In the genomic region with DNA sequence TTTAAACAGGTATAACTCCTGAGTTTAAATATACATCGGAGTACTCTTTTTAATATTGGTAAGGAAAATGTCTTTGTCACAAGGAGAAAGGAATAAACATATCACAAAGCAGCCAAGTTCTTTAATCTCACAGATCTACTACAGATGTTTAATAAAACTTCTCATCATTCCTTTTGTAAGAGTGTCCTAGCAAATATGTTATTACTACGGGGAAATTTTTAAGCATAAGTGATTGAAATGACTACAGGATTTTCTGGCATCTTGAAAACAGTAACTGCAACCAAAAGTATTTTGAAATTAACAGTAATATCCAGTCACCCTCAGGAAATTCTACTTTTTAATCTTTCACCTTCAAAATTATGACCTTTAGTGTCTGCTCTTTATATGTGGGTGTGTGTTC, we compare ENCODE assay signal across 22 cellular contexts.
DNase-seq lines count a peak whose midpoint lies in the region; FAIRE-seq and TF ChIP-seq lines count a peak whose summit lies in the region.
"Had no signal": no experiment of that assay in that cellular context is flagged by ENCODE, and none has a peak within 500 bp of the region (broad histone marks: within the 10 kb centered on the region; RNA-seq: fewer than 3 reads in every experiment).

No MANE protein-coding gene starts in this region.

- no peaks in the 10 kb centered on the region for H3K9me2 ChIP-seq in GM23248 (ENCODE audit: insufficient read depth)

- peaks cover 7% of the 10 kb centered on the region for H3K9me3 Mint-ChIP-seq in chondrocyte (ENCODE audit: low read depth)
- H3K9me3 Mint-ChIP-seq: CD4-positive, alpha-beta T cell; CD8-positive, alpha-beta memory T cell had no signal

- H2AFZ ChIP-seq in GM23248: peak overlapping the region; percentile 20; the same call in 1 of the 2 replicates

- 10 to 27% methylated on average over 2 of the region's 2 CpGs for WGBS in GM23248 (ENCODE audit: low coverage in 1 of 2, low lambda C conversion rate in 2 of 2, missing lambda C conversion rate in 2 of 2), 2 experiments

- DNase-seq in EH (ENCODE audit: low read depth) (peak; percentile 35), GM23248 (peak; percentile 14), right atrium auricular region (ENCODE audit: low spot score) (no peak), Kasumi-1 (lab: John Stamatoyannopoulos, UW) (no peak), chondrocyte (ENCODE audit: low spot score) (no peak)
- no peak for DNase-seq in stimulated activated CD4-positive, alpha-beta T cell treated with anti-CD3 and anti-CD28 coated beads, Interleukin-15, amount 100 ng/mL, for 24 hours
- DNase-seq: AML-193; BE2C; Calu3; CD4-positive, alpha-beta T cell; CD8-positive, alpha-beta memory T cell; COR-L47; DMS53; DMS79 treated with DMSO at 0.1 percent for 48 hours; GOT3 had no signal

- H3K27ac Mint-ChIP-seq in chondrocyte (ENCODE audit: unreplicated experiment): no peak overlapping the region
- H3K27ac Mint-ChIP-seq: CD14-positive monocyte; CD4-positive, alpha-beta T cell; CD8-positive, alpha-beta memory T cell had no signal

- no peak overlapping the region for H3K9ac ChIP-seq in GM23248
- H3K9ac ChIP-seq: BLaER1 treated with 17β-estradiol and CSF1 and Interleukin-3, amounts not matched to agents 10 nM and 100 nM had no signal

- H3F3A ChIP-seq in GM23248 (ENCODE audit: insufficient read depth): no peaks in the 10 kb centered on the region

- no peaks in the 10 kb centered on the region for H3K36me3 Mint-ChIP-seq in chondrocyte (ENCODE audit: low read depth)
- H3K36me3 Mint-ChIP-seq: CD14-positive monocyte; CD8-positive, alpha-beta memory T cell had no signal

- in situ Hi-C loops in GM23248 (cut with MboI): no loop called here

- no peaks in the 10 kb centered on the region for H4K20me1 ChIP-seq in GM23248 (ENCODE audit: insufficient read depth)
- H4K20me1 ChIP-seq: BLaER1 treated with 17β-estradiol and CSF1 and Interleukin-3, amounts not matched to agents 10 nM and 100 nM had no signal

- TF ChIP-seq CTCF in right atrium auricular region (IDR thresholded peaks at IDR 0.05): no peak
- no peak for TF ChIP-seq CTCF in chondrocyte (IDR thresholded peaks at IDR 0.05)

- H3K9me3 ChIP-seq in GM23248 (ENCODE audit: low read depth) (no peaks in the 10 kb centered on the region), right atrium auricular region (no peaks in the 10 kb centered on the region)
- H3K9me3 ChIP-seq: BE2C, HAP-1 had no signal

- no peak overlapping the region for H3K4me3 Mint-ChIP-seq in chondrocyte (ENCODE audit: unreplicated experiment)
- H3K4me3 Mint-ChIP-seq: CD14-positive monocyte; CD4-positive, alpha-beta T cell; CD8-positive, alpha-beta memory T cell had no signal

- H3K27me3 ChIP-seq in GM23248 (replicated peaks; ENCODE audit: insufficient read depth) (no peaks in the 10 kb centered on the region), right atrium auricular region (no peaks in the 10 kb centered on the region)
- H3K27me3 ChIP-seq: BE2C; BLaER1 treated with 17β-estradiol and CSF1 and Interleukin-3, amounts not matched to agents 10 nM and 100 nM had no signal

- H3K79me2 ChIP-seq in GM23248 (ENCODE audit: insufficient read depth): no peaks in the 10 kb centered on the region

- H3K4me3 ChIP-seq in GM23248 (no peak overlapping the region), right atrium auricular region (no peak overlapping the region)
- H3K4me3 ChIP-seq: BLaER1 treated with 17β-estradiol and CSF1 and Interleukin-3, amounts not matched to agents 10 nM and 100 nM; HAP-1 had no signal

- H3K4me1 ChIP-seq in GM23248 (ENCODE audit: insufficient read depth) (peaks cover 3% of the 10 kb centered on the region; the same call in 1 of the 2 replicates), right atrium auricular region (no peaks in the 10 kb centered on the region)
- H3K4me1 ChIP-seq: BE2C; BLaER1 treated with 17β-estradiol and CSF1 and Interleukin-3, amounts not matched to agents 10 nM and 100 nM; HAP-1 had no signal

- H3K4me2 ChIP-seq in GM23248 (ENCODE audit: unreplicated experiment): no peak overlapping the region
- H3K4me2 ChIP-seq: BLaER1 treated with 17β-estradiol and CSF1 and Interleukin-3, amounts not matched to agents 10 nM and 100 nM had no signal

- H3K27ac ChIP-seq in GM23248: no peak overlapping the region
- no peak overlapping the region for H3K27ac ChIP-seq in right atrium auricular region
- H3K27ac ChIP-seq: BLaER1 treated with 17β-estradiol and CSF1 and Interleukin-3, amounts not matched to agents 10 nM and 100 nM had no signal

- peak; percentile 72 for FAIRE-seq in endometrium (lab: Jason Lieb, UNC)
- FAIRE-seq: GM12891, GM18507, H54 had no signal

- H3K36me3 ChIP-seq in GM23248 (ENCODE audit: low read depth) (no peaks in the 10 kb centered on the region), right atrium auricular region (no peaks in the 10 kb centered on the region)
- H3K36me3 ChIP-seq: BE2C; BLaER1 treated with 17β-estradiol and CSF1 and Interleukin-3, amounts not matched to agents 10 nM and 100 nM; HAP-1 had no signal

- no peaks in the 10 kb centered on the region for H3K4me1 Mint-ChIP-seq in chondrocyte (ENCODE audit: low read depth)
- H3K4me1 Mint-ChIP-seq: CD14-positive monocyte; CD8-positive, alpha-beta memory T cell had no signal

- H3K27me3 Mint-ChIP-seq in chondrocyte (ENCODE audit: low read depth): no peaks in the 10 kb centered on the region

Comparison
In these comparisons a context has a peak if more than half of its experiments do, and no peak if none do; other contexts are left out.
1. DNase-seq: peak in EH (single experiment) and GM23248 (single experiment); none in stimulated activated CD4-positive, alpha-beta T cell treated with anti-CD3 and anti-CD28 coated beads, Interleukin-15, amount 100 ng/mL, for 24 hours (single experiment), right atrium auricular region (single experiment), Kasumi-1 (0 of 2) and chondrocyte (single experiment).